In the genomic region with DNA sequence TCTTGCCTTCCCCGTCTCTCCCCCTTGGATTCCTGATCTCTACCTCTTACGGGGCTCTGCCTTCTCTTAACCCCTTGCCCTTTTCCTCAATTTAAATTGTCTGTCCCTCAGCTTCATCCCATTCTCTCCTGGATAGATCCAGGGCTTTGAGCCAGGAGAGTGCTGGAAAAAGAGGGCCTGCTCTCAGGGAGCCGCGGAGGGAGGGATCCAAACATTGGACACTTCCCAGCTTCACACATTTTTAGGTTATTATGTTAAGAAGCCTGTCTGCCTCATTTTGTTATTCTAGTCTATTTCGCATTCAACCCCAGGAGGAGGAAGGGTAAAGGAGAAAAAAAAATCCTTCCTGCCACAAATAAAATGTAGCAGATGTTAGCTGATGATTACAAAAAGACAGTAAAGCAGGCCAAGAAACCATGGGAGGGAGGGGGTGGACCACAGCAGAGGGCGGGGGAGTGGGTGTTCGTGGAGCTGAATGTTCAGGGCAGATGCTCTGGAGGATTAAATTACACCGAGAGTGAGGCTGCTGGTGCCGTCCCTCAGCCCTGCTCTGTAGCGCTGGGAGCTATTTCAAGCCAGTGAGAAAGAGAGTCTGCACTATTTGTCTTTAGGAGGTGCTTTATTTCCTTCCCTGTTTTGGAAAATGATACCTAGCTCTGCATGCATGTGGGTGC, we compare ENCODE assay signal across 7 cellular contexts.
DNase-seq lines count a peak whose midpoint lies in the region; ATAC-seq and TF ChIP-seq lines count a peak whose summit lies in the region.

No MANE protein-coding gene starts in this region.

- H3K9me3 ChIP-seq in upper lobe of right lung = no peaks in the 10 kb centered on the region

- intact Hi-C loops in upper lobe of right lung (cut with DNase I) = no loop called here

- H3K4me3 ChIP-seq in upper lobe of right lung = no peak overlapping the region

- DNase-seq in NCI-H446 treated with DMSO at 0.1 percent for 48 hours (lab: John Stamatoyannopoulos, UW) = peak; percentile 99
- peak; percentile 43 for DNase-seq in cerebellar cortex (ENCODE audit: low spot score)
- peak; percentile 52 for DNase-seq in medulla oblongata (ENCODE audit: extremely low spot score)
- no peak for DNase-seq in upper lobe of right lung

- peak overlapping the region; percentile 30 for H3K27ac ChIP-seq in upper lobe of right lung

- peaks cover 8% of the 10 kb centered on the region for H3K4me1 ChIP-seq in upper lobe of right lung

- no peaks in the 10 kb centered on the region for H3K36me3 ChIP-seq in upper lobe of right lung

- TF ChIP-seq CTCF in upper lobe of right lung (IDR thresholded peaks at IDR 0.05) = no peak

- H3K27me3 ChIP-seq in upper lobe of right lung = no peaks in the 10 kb centered on the region

- ATAC-seq in HG02678 (IDR thresholded peaks at IDR 0.05; ENCODE audit: unreplicated experiment) (peak; percentile 63), upper lobe of right lung (peak; percentile 65), HG03175 (IDR thresholded peaks at IDR 0.05; ENCODE audit: unreplicated experiment) (no peak), GM18511 (IDR thresholded peaks at IDR 0.05; ENCODE audit: unreplicated experiment) (no peak)

Comparison
In these comparisons a context has a peak if more than half of its experiments do, and no peak if none do; other contexts are left out.
1. ATAC-seq: peak in HG02678 (single experiment) and upper lobe of right lung (single experiment); none in HG03175 (single experiment) and GM18511 (single experiment).